ENCODE assay signal across 16 cellular contexts in the genomic region with DNA sequence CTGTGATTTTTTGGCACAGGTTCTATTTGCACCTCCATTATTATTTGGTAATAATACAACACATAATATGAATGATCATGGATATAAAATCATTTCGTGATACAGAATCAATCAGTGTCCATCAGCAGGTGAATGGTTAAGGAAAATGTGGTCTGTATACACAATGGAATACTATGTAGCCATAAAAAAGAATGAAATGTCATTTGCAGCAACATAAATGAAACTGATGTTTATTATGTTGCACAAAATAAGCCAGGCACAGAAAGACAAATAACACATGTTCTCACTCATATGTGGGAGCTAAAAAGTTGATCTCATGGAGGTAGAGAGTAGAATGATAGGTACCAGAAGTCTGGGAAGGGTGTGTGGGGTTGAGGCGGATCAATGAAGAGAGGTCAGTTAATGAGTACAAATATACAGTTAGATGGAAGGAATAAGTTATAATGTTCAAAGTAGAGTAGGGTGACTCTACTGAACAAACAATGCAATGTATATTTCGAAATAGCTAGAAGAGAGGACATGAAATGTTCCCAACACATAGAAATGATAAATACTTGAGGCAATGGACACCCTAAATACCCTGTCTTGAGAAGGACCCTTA. TPM values are rescaled to one million over a fixed set of nuclear protein-coding genes. Genes with fewer than 3 reads are reported as not detected.
DNase-seq lines count a peak whose midpoint lies in the region; ATAC-seq and TF ChIP-seq lines count a peak whose summit lies in the region.
"Had no signal": no experiment of that assay in that cellular context is flagged by ENCODE, and none has a peak within 500 bp of the region (broad histone marks: within the 10 kb centered on the region; RNA-seq: fewer than 3 reads in every experiment).

No MANE protein-coding gene starts in this region.

- H3K9ac ChIP-seq in neuronal stem cell (ENCODE audit: low read depth, low read length, poor library complexity), result no peak overlapping the region

- POLR2A ChIA-PET in PC-9 (lab: Charles Lee; ENCODE audit: unreplicated experiment), result interaction anchor here (0.6 kb wide), 1 partner anchor 22 kb away, joined by 7 read pairs; no protein-coding TSS in a partner anchor

- H3F3A ChIP-seq in PC-9 (ENCODE audit: insufficient read depth, low read depth), result peaks cover 6% of the 10 kb centered on the region; the same call in 1 of the 2 replicates

- H2BK15ac ChIP-seq in neuronal stem cell (ENCODE audit: low read length), result no peak overlapping the region

- no peaks in the 10 kb centered on the region for H3K9me3 Mint-ChIP-seq in activated T-cell treated with anti-CD3 and anti-CD28 coated beads, Interleukin-2, amount 50 U/mL, for 72 hours
- no peaks in the 10 kb centered on the region for H3K9me3 Mint-ChIP-seq in endothelial cell (ENCODE audit: unreplicated experiment)

- ATAC-seq in activated T-cell treated with anti-CD3 and anti-CD28 coated beads, Interleukin-2, amount 50 U/mL, for 72 hours (replicated peaks in 1 of 2), result no peak
- ATAC-seq in HG02571 (IDR thresholded peaks at IDR 0.05; ENCODE audit: unreplicated experiment), result no peak
- ATAC-seq: activated CD4-positive, alpha-beta T cell treated with anti-CD3 and anti-CD28 coated beads for 36 hours; GM12878 had no signal

- H3K9me3 ChIP-seq in PC-9 (ENCODE audit: insufficient read depth, low read depth) (no peaks in the 10 kb centered on the region), neuronal stem cell (replicated peaks in 1 of 2; ENCODE audit: control insufficient read depth in 2 of 2, insufficient read depth in 1 of 2, low read depth in 1 of 2, low read length in 2 of 2) (no peaks in the 10 kb centered on the region)
- H3K9me3 ChIP-seq: uterus had no signal

- no peak overlapping the region for H4K8ac ChIP-seq in neuronal stem cell (ENCODE audit: low read depth, low read length)

- H3K9me2 ChIP-seq in PC-9 (ENCODE audit: insufficient read depth), result no peaks in the 10 kb centered on the region

- peaks cover 9% of the 10 kb centered on the region; the same call in 1 of the 2 replicates for H4K20me1 ChIP-seq in PC-9 (ENCODE audit: insufficient read depth)

- no peak for TF ChIP-seq CTCF in PC-9 (conservative IDR thresholded peaks at IDR 0.05)
- TF ChIP-seq CTCF in endothelial cell (IDR thresholded peaks at IDR 0.05; ENCODE audit: unreplicated experiment), result no peak

- no peak overlapping the region for H2AK5ac ChIP-seq in neuronal stem cell (ENCODE audit: low read depth, low read length)

- H2BK5ac ChIP-seq in neuronal stem cell (ENCODE audit: low read length), result no peak overlapping the region

- no peak overlapping the region for H2BK12ac ChIP-seq in neuronal stem cell (ENCODE audit: low read length)

- H3K23ac ChIP-seq in neuronal stem cell (ENCODE audit: low read depth, low read length, poor library complexity), result no peak overlapping the region

- no peak overlapping the region for H3K27ac ChIP-seq in PC-9
- no peak overlapping the region for H3K27ac ChIP-seq in neuronal stem cell (replicated peaks; ENCODE audit: low read length)

- H3K36me3 ChIP-seq in PC-9 (ENCODE audit: low read depth) (no peaks in the 10 kb centered on the region), neuronal stem cell (replicated peaks in 1 of 2; ENCODE audit: control insufficient read depth in 2 of 2, insufficient read depth in 2 of 2, low read length in 2 of 2) (no peaks in the 10 kb centered on the region)
- H3K36me3 ChIP-seq: uterus had no signal

- intact Hi-C loops in PC-9 (cut with micrococcal nuclease; ENCODE audit: unreplicated experiment), result no loop called here

- no peak overlapping the region for H2BK120ac ChIP-seq in neuronal stem cell (ENCODE audit: low read depth, low read length)

- no peak overlapping the region for H4K91ac ChIP-seq in neuronal stem cell (ENCODE audit: low read depth, low read length, poor library complexity)

- CTCF ChIA-PET in PC-9 (lab: Charles Lee), result no interaction called here

- no peak overlapping the region for H2AFZ ChIP-seq in PC-9
- H2AFZ ChIP-seq in neuronal stem cell (ENCODE audit: low read length), result peak overlapping the region; percentile 80

- H3K4ac ChIP-seq in neuronal stem cell (ENCODE audit: low read length), result no peak overlapping the region

- H3K79me1 ChIP-seq in neuronal stem cell (ENCODE audit: low read depth, low read length), result peaks cover 3% of the 10 kb centered on the region

- H3K4me3 ChIP-seq in PC-9 (no peak overlapping the region), neuronal stem cell (ENCODE audit: low read length in 2 of 2) (peak overlapping the region in 1 of 2 donors; percentile 62)
- H3K4me3 ChIP-seq: GM12878 had no signal

- no TSS peak for BruUV-seq in PC-9 (replicated peaks; lab: Mats Ljungman, UMichigan)

- H3K14ac ChIP-seq in neuronal stem cell (ENCODE audit: low read length), result no peak overlapping the region

- peaks cover 4% of the 10 kb centered on the region for H3K4me1 Mint-ChIP-seq in activated T-cell treated with anti-CD3 and anti-CD28 coated beads, Interleukin-2, amount 50 U/mL, for 72 hours (ENCODE audit: low read depth)
- H3K4me1 Mint-ChIP-seq in endothelial cell (ENCODE audit: unreplicated experiment), result peaks cover 2% of the 10 kb centered on the region
- H3K4me1 Mint-ChIP-seq: activated CD4-positive, alpha-beta T cell treated with anti-CD3 and anti-CD28 coated beads for 36 hours had no signal

- H3K4me1 ChIP-seq in PC-9 (replicated peaks; ENCODE audit: insufficient read depth) (peaks cover 9% of the 10 kb centered on the region), neuronal stem cell (ENCODE audit: control insufficient read depth in 2 of 2, insufficient read depth in 1 of 2, low read depth in 1 of 2, low read length in 2 of 2) (no peaks in the 10 kb centered on the region)
- H3K4me1 ChIP-seq: uterus had no signal

- no peaks in the 10 kb centered on the region for H3K36me3 Mint-ChIP-seq in activated T-cell treated with anti-CD3 and anti-CD28 coated beads, Interleukin-2, amount 50 U/mL, for 72 hours (ENCODE audit: insufficient read depth in 2 of 2)
- no peaks in the 10 kb centered on the region for H3K36me3 Mint-ChIP-seq in endothelial cell (ENCODE audit: low read depth, unreplicated experiment)

- H3K27me3 ChIP-seq in PC-9 (ENCODE audit: insufficient read depth, low read depth), result no peaks in the 10 kb centered on the region
- no peaks in the 10 kb centered on the region for H3K27me3 ChIP-seq in neuronal stem cell (ENCODE audit: control insufficient read depth in 3 of 3, insufficient read depth in 3 of 3, low read depth in 1 of 3, low read length in 3 of 3)
- H3K27me3 ChIP-seq: uterus had no signal

- H3K79me2 ChIP-seq in PC-9 (ENCODE audit: low read depth), result peaks cover 28% of the 10 kb centered on the region

- no CpG with 5 or more reads among the region's 3 CpGs for WGBS in neuronal stem cell (ENCODE audit: extremely low coverage in 2 of 2, insufficient read length in 2 of 2, insufficient replicate concordance in 1 of 2), 2 donors

- H3K27me3 Mint-ChIP-seq in activated T-cell treated with anti-CD3 and anti-CD28 coated beads, Interleukin-2, amount 50 U/mL, for 72 hours (ENCODE audit: low read depth), result peaks cover 32% of the 10 kb centered on the region
- H3K27me3 Mint-ChIP-seq in endothelial cell (ENCODE audit: unreplicated experiment), result peaks cover 2% of the 10 kb centered on the region

- H3K4me2 ChIP-seq in PC-9 (peak overlapping the region; percentile 99; the same call in 1 of the 2 replicates), neuronal stem cell (ENCODE audit: insufficient read depth, low read length, poor library complexity, severe bottlenecking) (no peak overlapping the region)

- H3K4me3 Mint-ChIP-seq in activated T-cell treated with anti-CD3 and anti-CD28 coated beads, Interleukin-2, amount 50 U/mL, for 72 hours, result peak overlapping the region; percentile 73 to 80
- peak overlapping the region; percentile 93 for H3K4me3 Mint-ChIP-seq in endothelial cell (ENCODE audit: unreplicated experiment)

- no peak overlapping the region for H3K27ac Mint-ChIP-seq in activated T-cell treated with anti-CD3 and anti-CD28 coated beads, Interleukin-2, amount 50 U/mL, for 72 hours
- no peak overlapping the region for H3K27ac Mint-ChIP-seq in endothelial cell (ENCODE audit: unreplicated experiment)
- H3K27ac Mint-ChIP-seq: activated CD4-positive, alpha-beta T cell treated with anti-CD3 and anti-CD28 coated beads for 36 hours had no signal

- H3K18ac ChIP-seq in neuronal stem cell (ENCODE audit: low read length), result no peak overlapping the region

- no peak for DNase-seq in activated T-cell treated with anti-CD3 and anti-CD28 coated beads, Interleukin-2, amount 50 U/mL, for 72 hours
- no peak for DNase-seq in activated T-cell treated with anti-CD3 and anti-CD28 coated beads, Interleukin-2, amount 50 U/mL, for 1 hour
- no peak for DNase-seq in PC-9
- DNase-seq in endothelial cell (ENCODE audit: low spot score), result no peak
- no peak for DNase-seq in neuronal stem cell (ENCODE audit: low spot score)
- no peak for DNase-seq in NCI-H2227 treated with DMSO at 0.1 percent for 48 hours (lab: John Stamatoyannopoulos, UW)
- no peak for DNase-seq in HuH-7 (ENCODE audit: low spot score)
- DNase-seq: activated CD4-positive, alpha-beta T cell treated with anti-CD3 and anti-CD28 coated beads for 36 hours; activated naive CD4-positive, alpha-beta T cell treated with Interleukin-2 at 50 U/mL for 16 hours; DND-41; GOT3; MV-4-11; stimulated activated CD4-positive, alpha-beta T cell treated with anti-CD3 and anti-CD28 coated beads, Interleukin-1b, Interleukin-23, amount 100 ng/mL, for 48 hours; uterus had no signal

RNA-seq across cellular contexts. Expression of a gene that starts 1.1 kb away (rescaled TPM):
- total RNA-seq in activated T-cell treated with anti-CD3 and anti-CD28 coated beads, Interleukin-2, amount 50 U/mL, for 72 hours, result under 1 TPM; 0.36 to 0.44 TPM
- total RNA-seq in PC-9 (2021) (88.5 and 92.6 TPM in 2 replicates), endothelial cell (ENCODE audit: unreplicated experiment) (61.1 TPM)
- polyA plus RNA-seq in neuronal stem cell (2013, experiment 1 of 2), result 67.0 TPM
- polyA plus RNA-seq in neuronal stem cell (2013, experiment 2 of 2), result 67.6 TPM

RNA-seq across cellular contexts. Expression of a gene that starts 15.7 kb away (rescaled TPM):
- total RNA-seq in activated T-cell treated with anti-CD3 and anti-CD28 coated beads, Interleukin-2, amount 50 U/mL, for 72 hours, result 1 to 10 TPM; 3.1 to 4.7 TPM
- 40.3 and 41.4 TPM in 2 replicates for total RNA-seq in PC-9 (2021)
- 24.2 TPM for total RNA-seq in endothelial cell (ENCODE audit: unreplicated experiment)
- polyA plus RNA-seq in neuronal stem cell (2013, experiment 1 of 2), result 19.2 TPM
- 18.2 TPM for polyA plus RNA-seq in neuronal stem cell (2013, experiment 2 of 2)

Comparison
In these comparisons a context has a peak if more than half of its experiments do, and no peak if none do; other contexts are left out.
1. RNA of a gene that starts 1.1 kb away (total RNA-seq): 88.5 to 92.6 TPM in PC-9 and 61.1 TPM in endothelial cell (single experiment); 0.36 to 0.44 TPM in activated T-cell treated with anti-CD3 and anti-CD28 coated beads, Interleukin-2, amount 50 U/mL, for 72 hours; every median in the first group is over 10 times any median in the second.